1 cellular context compared by ENCODE assay signal in the genomic region with DNA sequence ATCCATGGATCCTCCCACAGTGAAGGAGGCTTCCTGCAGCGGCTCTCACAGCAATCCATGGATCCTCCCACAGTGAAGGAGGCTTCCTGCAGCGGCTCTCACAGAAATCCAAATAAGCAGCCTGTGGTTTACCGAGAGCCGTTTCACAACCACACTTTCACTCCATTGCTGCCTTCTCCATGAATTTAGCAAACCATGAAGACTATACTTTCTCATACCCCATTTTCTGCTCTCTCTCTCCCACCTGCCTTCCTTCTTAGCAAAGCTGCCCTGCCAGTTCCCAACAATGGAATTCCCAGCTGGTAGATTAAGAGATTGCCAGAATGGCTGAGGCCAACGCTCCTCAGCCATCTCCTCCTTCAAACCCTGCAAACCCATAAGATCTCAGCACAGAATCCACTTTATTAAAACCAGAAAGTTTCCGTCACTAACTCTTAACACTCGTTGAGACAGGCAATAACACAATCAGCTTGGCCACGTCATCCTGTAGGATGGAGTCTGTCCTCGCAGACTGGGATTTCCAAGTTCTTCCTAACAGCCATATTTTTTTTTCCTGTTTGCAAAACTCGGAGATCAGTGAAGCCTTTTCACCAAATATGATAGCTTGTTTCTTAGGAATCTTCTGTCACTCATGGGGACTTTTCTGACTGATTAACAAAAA.
TF ChIP-seq lines count a peak whose summit lies in the region.

No MANE protein-coding gene starts in this region.

TF ChIP-seq in HEK293, 187 proteins besides CTCF, POLR2A, EP300 and RAD21:
- TF ChIP-seq ZIC2 (tag by site-specific recombination; IDR thresholded peaks at IDR 0.05): peak; percentile 5; the same call in 1 of the 2 replicates
- TF ChIP-seq, protein P1, sequence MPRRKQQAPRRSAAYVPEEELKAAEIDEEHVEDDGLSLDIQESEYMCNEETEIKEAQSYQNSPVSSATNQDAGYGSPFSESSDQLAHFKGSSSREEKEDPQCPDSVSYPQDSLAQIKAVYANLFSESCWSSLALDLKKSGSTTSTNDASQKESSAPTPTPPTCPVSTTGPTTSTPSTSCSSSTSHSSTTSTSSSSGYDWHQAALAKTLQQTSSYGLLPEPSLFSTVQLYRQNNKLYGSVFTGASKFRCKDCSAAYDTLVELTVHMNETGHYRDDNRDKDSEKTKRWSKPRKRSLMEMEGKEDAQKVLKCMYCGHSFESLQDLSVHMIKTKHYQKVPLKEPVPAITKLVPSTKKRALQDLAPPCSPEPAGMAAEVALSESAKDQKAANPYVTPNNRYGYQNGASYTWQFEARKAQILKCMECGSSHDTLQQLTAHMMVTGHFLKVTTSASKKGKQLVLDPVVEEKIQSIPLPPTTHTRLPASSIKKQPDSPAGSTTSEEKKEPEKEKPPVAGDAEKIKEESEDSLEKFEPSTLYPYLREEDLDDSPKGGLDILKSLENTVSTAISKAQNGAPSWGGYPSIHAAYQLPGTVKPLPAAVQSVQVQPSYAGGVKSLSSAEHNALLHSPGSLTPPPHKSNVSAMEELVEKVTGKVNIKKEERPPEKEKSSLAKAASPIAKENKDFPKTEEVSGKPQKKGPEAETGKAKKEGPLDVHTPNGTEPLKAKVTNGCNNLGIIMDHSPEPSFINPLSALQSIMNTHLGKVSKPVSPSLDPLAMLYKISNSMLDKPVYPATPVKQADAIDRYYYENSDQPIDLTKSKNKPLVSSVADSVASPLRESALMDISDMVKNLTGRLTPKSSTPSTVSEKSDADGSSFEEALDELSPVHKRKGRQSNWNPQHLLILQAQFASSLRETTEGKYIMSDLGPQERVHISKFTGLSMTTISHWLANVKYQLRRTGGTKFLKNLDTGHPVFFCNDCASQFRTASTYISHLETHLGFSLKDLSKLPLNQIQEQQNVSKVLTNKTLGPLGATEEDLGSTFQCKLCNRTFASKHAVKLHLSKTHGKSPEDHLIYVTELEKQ (tag by site-specific recombination; IDR thresholded peaks at IDR 0.05; ENCODE audit: borderline replicate concordance): no peak
